Comparison of ENCODE assay signal across 13 cellular contexts in the genomic region with DNA sequence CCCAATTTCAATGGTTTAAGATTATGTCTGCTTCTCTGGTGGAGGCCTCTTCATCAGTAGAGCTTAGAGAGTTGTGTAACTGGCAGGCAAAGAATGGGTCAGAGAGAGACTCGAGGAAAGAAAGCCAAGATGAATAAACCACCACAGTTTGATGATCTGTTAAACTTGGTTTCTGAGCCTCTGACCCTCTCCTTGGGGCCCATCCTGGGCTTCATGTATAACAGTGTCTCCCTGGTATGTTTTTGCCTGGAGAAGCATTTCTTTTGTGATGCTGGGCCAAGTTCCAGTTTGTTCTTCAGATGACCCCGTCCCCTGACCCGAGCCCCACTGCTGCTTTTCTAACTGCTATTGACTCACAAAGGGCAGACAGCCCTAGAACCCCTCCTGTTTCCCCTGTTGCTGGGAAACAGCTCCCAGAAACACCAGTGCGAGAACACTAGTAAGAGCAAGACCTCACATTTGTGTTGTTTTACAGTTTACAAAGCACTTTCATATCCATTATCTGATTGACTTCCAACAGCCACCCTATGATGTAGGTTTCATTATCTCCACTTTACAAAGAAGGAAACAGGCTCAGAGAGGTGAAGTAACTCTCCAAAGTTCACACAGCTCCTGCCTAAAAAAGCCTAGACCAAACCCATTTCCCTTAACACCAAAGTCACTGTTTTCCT. TPM values are rescaled to one million over a fixed set of nuclear protein-coding genes. Genes with fewer than 3 reads are reported as not detected.
DNase-seq lines count a peak whose midpoint lies in the region; ATAC-seq and TF ChIP-seq lines count a peak whose summit lies in the region.
"Had no signal": no experiment of that assay in that cellular context is flagged by ENCODE, and none has a peak within 500 bp of the region (broad histone marks: within the 10 kb centered on the region; RNA-seq: fewer than 3 reads in every experiment).

No MANE protein-coding gene starts in this region.

- no peak for DNase-seq in GM23338 (ENCODE audit: low spot score)
- DNase-seq in activated CD4-positive, alpha-beta T cell treated with anti-CD3 and anti-CD28 coated beads, Interleukin-2, amount 50 U/mL, for 1 hour = peak; percentile 51
- DNase-seq in effector memory CD4-positive, alpha-beta T cell = peak in 1 of 3 donors; percentile 55
- DNase-seq in retina = peak; percentile 29
- DNase-seq in NCI-H1048 (lab: John Stamatoyannopoulos, UW) = no peak
- no peak for DNase-seq in NCI-H446 treated with DMSO at 0.1 percent for 48 hours (lab: John Stamatoyannopoulos, UW)
- DNase-seq: kidney glomerular epithelial cell, NCI-H1417 treated with DMSO at 0.1 percent for 48 hours, SIG-M5 had no signal

- no peaks in the 10 kb centered on the region for H3K4me1 ChIP-seq in GM23338 (ENCODE audit: insufficient read depth)
- H3K4me1 ChIP-seq in effector memory CD4-positive, alpha-beta T cell (ENCODE audit: control insufficient read depth, insufficient read depth, low read length, poor library complexity, severe bottlenecking) = peaks cover 84% of the 10 kb centered on the region

- H3K27me3 Mint-ChIP-seq in GM23338 (ENCODE audit: insufficient read depth, low read depth, poor library complexity) = peaks cover 5% of the 10 kb centered on the region

- no peak overlapping the region for H3K4me3 ChIP-seq in GM23338
- peak overlapping the region; percentile 24 for H3K4me3 ChIP-seq in effector memory CD4-positive, alpha-beta T cell (ENCODE audit: insufficient read depth, low read depth, low read length, poor library complexity, severe bottlenecking)
- H3K4me3 ChIP-seq: thoracic aorta had no signal

- H3K4me1 Mint-ChIP-seq in GM23338 = peaks cover 4% of the 10 kb centered on the region

- no peaks in the 10 kb centered on the region; the same call in 2 of the 3 replicates for H3K36me3 Mint-ChIP-seq in GM23338 (ENCODE audit: low read depth)

- H3K36me3 ChIP-seq in GM23338 (ENCODE audit: insufficient read depth) = no peaks in the 10 kb centered on the region
- H3K36me3 ChIP-seq in effector memory CD4-positive, alpha-beta T cell (ENCODE audit: control insufficient read depth, insufficient read depth, low read length) = peaks cover 56% of the 10 kb centered on the region
- H3K36me3 ChIP-seq: thoracic aorta had no signal

- no peak overlapping the region for H3K27ac ChIP-seq in GM23338 (ENCODE audit: low read depth)
- peak overlapping the region; percentile 87 for H3K27ac ChIP-seq in effector memory CD4-positive, alpha-beta T cell (ENCODE audit: insufficient read depth, low read length, poor library complexity, severe bottlenecking)
- H3K27ac ChIP-seq: thoracic aorta had no signal

- peaks cover 7% of the 10 kb centered on the region; the same call in 1 of the 2 replicates for H3K9me2 ChIP-seq in GM23338 (ENCODE audit: insufficient read depth)

- H3K27ac Mint-ChIP-seq in GM23338 = no peak overlapping the region

- TF ChIP-seq CTCF in GM23338 (conservative IDR thresholded peaks at IDR 0.05; ENCODE audit: low read depth in 2 of 2) = no peak

- no peaks in the 10 kb centered on the region for H3K9me3 ChIP-seq in effector memory CD4-positive, alpha-beta T cell (ENCODE audit: control insufficient read depth, low read length)
- H3K9me3 ChIP-seq: thoracic aorta had no signal

- H3K4me2 ChIP-seq in GM23338 = no peak overlapping the region

- no peaks in the 10 kb centered on the region for H4K20me1 ChIP-seq in GM23338 (replicated peaks; ENCODE audit: insufficient read depth)

- H3K27me3 ChIP-seq in GM23338 (ENCODE audit: insufficient read depth) = no peaks in the 10 kb centered on the region
- no peaks in the 10 kb centered on the region for H3K27me3 ChIP-seq in effector memory CD4-positive, alpha-beta T cell (replicated peaks; ENCODE audit: control insufficient read depth, insufficient read depth, low read length, poor library complexity, severe bottlenecking)

- H3K4me3 Mint-ChIP-seq in GM23338 = no peak overlapping the region

- H3K79me2 ChIP-seq in GM23338 (replicated peaks; ENCODE audit: insufficient read depth) = no peaks in the 10 kb centered on the region

- no peaks in the 10 kb centered on the region for H3F3A ChIP-seq in GM23338 (replicated peaks; ENCODE audit: low read depth)

- no peak; the same call in 2 of the 3 replicates for ATAC-seq in GM23338
- ATAC-seq in HG03469 (IDR thresholded peaks at IDR 0.05; ENCODE audit: unreplicated experiment) = no peak
- ATAC-seq in HG03439 (IDR thresholded peaks at IDR 0.05; ENCODE audit: unreplicated experiment) = no peak

- H3K9me3 Mint-ChIP-seq in GM23338 = no peaks in the 10 kb centered on the region; the same call in none of the 3 replicates

- H2AFZ ChIP-seq in GM23338 = peak overlapping the region; percentile 81

TF ChIP-seq in GM23338, 12 proteins besides CTCF, POLR2A, EP300 and RAD21:
- no peak for TF ChIP-seq NANOG (IDR thresholded peaks at IDR 0.05; ENCODE audit: borderline replicate concordance)
- no peak for TF ChIP-seq CREB1 (CRISPR knock-in tag; IDR thresholded peaks at IDR 0.05; ENCODE audit: low read depth)
- TF ChIP-seq STAT1 (IDR thresholded peaks at IDR 0.05; ENCODE audit: unreplicated experiment) = no peak
- TF ChIP-seq ZNF114 (CRISPR knock-in tag; IDR thresholded peaks at IDR 0.05) = no peak
- TF ChIP-seq ZNF331 (CRISPR knock-in tag; IDR thresholded peaks at IDR 0.05; ENCODE audit: low read depth) = no peak
- TF ChIP-seq JUNB (IDR thresholded peaks at IDR 0.05; ENCODE audit: unreplicated experiment) = no peak
- no peak for TF ChIP-seq EZH2phosphoT487 (IDR thresholded peaks at IDR 0.05; ENCODE audit: unreplicated experiment)
- TF ChIP-seq, protein P1, sequence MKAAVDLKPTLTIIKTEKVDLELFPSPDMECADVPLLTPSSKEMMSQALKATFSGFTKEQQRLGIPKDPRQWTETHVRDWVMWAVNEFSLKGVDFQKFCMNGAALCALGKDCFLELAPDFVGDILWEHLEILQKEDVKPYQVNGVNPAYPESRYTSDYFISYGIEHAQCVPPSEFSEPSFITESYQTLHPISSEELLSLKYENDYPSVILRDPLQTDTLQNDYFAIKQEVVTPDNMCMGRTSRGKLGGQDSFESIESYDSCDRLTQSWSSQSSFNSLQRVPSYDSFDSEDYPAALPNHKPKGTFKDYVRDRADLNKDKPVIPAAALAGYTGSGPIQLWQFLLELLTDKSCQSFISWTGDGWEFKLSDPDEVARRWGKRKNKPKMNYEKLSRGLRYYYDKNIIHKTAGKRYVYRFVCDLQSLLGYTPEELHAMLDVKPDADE (IDR thresholded peaks at IDR 0.05) = no peak
- no peak for TF ChIP-seq POLR2AphosphoS5 (IDR thresholded peaks at IDR 0.05; ENCODE audit: low read depth)

RNA-seq across cellular contexts. Expression of a gene that starts 9.0 kb away (rescaled TPM):
- not detected in 2 replicates for total RNA-seq in GM23338 (2014; rRNA removed; shearing (Covaris generic))
- not detected in 2 replicates for polyA plus RNA-seq in GM23338 (2016; fragmentation: Nextera tagmentation; extraction: Ambion mirVana)
- total RNA-seq: endothelial cell of umbilical vein had no signal
- polyA plus RNA-seq: endothelial cell of umbilical vein had no signal

Comparison
In these comparisons a context has a peak if more than half of its experiments do, and no peak if none do; other contexts are left out.
1. DNase-seq: peak in activated CD4-positive, alpha-beta T cell treated with anti-CD3 and anti-CD28 coated beads, Interleukin-2, amount 50 U/mL, for 1 hour (single experiment) and retina (single experiment); none in GM23338 (single experiment), NCI-H1048 (single experiment) and NCI-H446 treated with DMSO at 0.1 percent for 48 hours (single experiment).